ENCODE assay signal across 8 cellular contexts in the genomic region with DNA sequence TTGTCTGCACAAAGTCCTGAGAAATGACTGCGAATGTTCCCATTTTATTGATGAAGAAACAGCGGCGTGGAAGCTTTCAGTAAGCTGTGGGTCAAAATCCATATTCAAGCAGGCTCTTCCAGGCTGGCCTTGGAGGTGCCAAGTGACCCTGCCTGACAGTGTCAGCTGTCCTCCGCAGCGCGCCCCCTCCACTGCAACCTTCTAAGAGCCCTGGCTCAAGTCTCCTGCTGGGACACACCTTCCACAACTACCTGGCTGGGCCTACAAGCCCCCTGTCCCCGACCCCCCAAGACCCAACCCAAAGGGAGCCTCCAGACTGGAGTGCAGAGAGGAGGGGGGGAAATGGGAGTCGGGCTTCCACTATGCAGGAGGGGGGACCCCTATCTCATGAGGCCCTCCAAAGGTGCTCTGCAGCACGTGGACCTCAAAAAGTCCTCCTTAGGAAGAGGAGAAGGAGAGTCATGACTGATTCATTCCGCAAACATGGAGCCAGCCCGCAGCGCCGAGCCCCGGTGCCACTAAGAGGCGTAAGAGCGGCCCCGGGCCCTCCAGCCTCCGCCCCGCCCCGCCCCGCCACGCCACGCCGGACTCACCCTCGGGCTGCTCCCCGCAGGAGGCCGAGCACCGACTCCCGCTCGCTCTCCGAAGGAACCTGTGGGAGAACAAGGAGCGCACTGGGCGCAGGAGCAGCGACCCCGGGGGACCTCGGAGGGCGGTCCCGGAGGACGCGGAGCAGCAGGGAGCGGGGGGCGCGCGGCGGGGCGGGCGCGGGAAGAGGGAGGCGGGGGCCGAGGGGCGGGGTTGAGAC. TPM values are rescaled to one million over a fixed set of nuclear protein-coding genes. Genes with fewer than 3 reads are reported as not detected.
DNase-seq lines count a peak whose midpoint lies in the region; ATAC-seq and TF ChIP-seq lines count a peak whose summit lies in the region.

No MANE protein-coding gene starts in this region.

- H3K27me3 Mint-ChIP-seq in CD4-positive, alpha-beta memory T cell = peaks cover 11 to 22% of the 10 kb centered on the region in 2 donors
- peaks cover 48% of the 10 kb centered on the region for H3K27me3 Mint-ChIP-seq in activated CD4-positive, alpha-beta memory T cell treated with anti-CD3 and anti-CD28 coated beads, Interleukin-2, amount 10 ng/mL, durations not matched to agents 7 days and 5 days
- peaks cover 17% of the 10 kb centered on the region for H3K27me3 Mint-ChIP-seq in nephron (ENCODE audit: low read depth)

- ATAC-seq in GM18498 (IDR thresholded peaks at IDR 0.05; ENCODE audit: unreplicated experiment) = no peak
- ATAC-seq in GM21576 (IDR thresholded peaks at IDR 0.05; ENCODE audit: unreplicated experiment) = no peak

- H3K27ac ChIP-seq in CD4-positive, alpha-beta memory T cell (ENCODE audit: low read depth, low read length) = no peak overlapping the region

- peak overlapping the region in 1 of 2 donors; percentile 41 for H3K4me3 ChIP-seq in CD4-positive, alpha-beta memory T cell (ENCODE audit: low read length in 2 of 2)

- no peak for DNase-seq in CD4-positive, alpha-beta memory T cell
- DNase-seq in HuH-7 (ENCODE audit: low spot score) = peak; percentile 66
- no peak for DNase-seq in activated CD4-positive, alpha-beta memory T cell treated with anti-CD3 and anti-CD28 coated beads, Interleukin-2, amount 10 ng/mL, durations not matched to agents 7 days and 5 days
- peak; percentile 62 for DNase-seq in fibroblast of peridontal ligament (ENCODE audit: extremely low read depth)
- DNase-seq in NK-92 (lab: John Stamatoyannopoulos, UW; ENCODE audit: unreplicated experiment) = no peak

- TF ChIP-seq CTCF in nephron (IDR thresholded peaks at IDR 0.05; ENCODE audit: unreplicated experiment in 3 of 3) = no peak

- no peaks in the 10 kb centered on the region for H3K36me3 ChIP-seq in CD4-positive, alpha-beta memory T cell (ENCODE audit: insufficient read depth, low read length)

- H3K27me3 ChIP-seq in CD4-positive, alpha-beta memory T cell (ENCODE audit: insufficient read depth, low read length) = peaks cover 13% of the 10 kb centered on the region

- H3K9me3 Mint-ChIP-seq in CD4-positive, alpha-beta memory T cell = no peaks in the 10 kb centered on the region
- H3K9me3 Mint-ChIP-seq in activated CD4-positive, alpha-beta memory T cell treated with anti-CD3 and anti-CD28 coated beads, Interleukin-2, amount 10 ng/mL, durations not matched to agents 7 days and 5 days = no peaks in the 10 kb centered on the region
- H3K9me3 Mint-ChIP-seq in nephron = peaks cover 7% of the 10 kb centered on the region

- peak overlapping the region in 1 of 7 donors; percentile 51 for H3K27ac Mint-ChIP-seq in CD4-positive, alpha-beta memory T cell
- H3K27ac Mint-ChIP-seq in activated CD4-positive, alpha-beta memory T cell treated with anti-CD3 and anti-CD28 coated beads, Interleukin-2, amount 10 ng/mL, durations not matched to agents 7 days and 5 days = no peak overlapping the region
- H3K27ac Mint-ChIP-seq in nephron = peak overlapping the region in 2 of 3 experiments; percentile 62 to 72

- POLR2A ChIA-PET in CD4-positive, alpha-beta memory T cell (lab: Charles Lee; ENCODE audit: partially characterized antibody) = no interaction called here
- POLR2A ChIA-PET in activated CD4-positive, alpha-beta memory T cell treated with anti-CD3 and anti-CD28 coated beads, Interleukin-2, amount 10 ng/mL, durations not matched to agents 7 days and 5 days (lab: Charles Lee) = no interaction called here

- H3K9me3 ChIP-seq in CD4-positive, alpha-beta memory T cell (ENCODE audit: control insufficient read depth in 1 of 2, low read length in 2 of 2) = no peaks in the 10 kb centered on the region

- H3K36me3 Mint-ChIP-seq in CD4-positive, alpha-beta memory T cell = no peaks in the 10 kb centered on the region
- H3K36me3 Mint-ChIP-seq in activated CD4-positive, alpha-beta memory T cell treated with anti-CD3 and anti-CD28 coated beads, Interleukin-2, amount 10 ng/mL, durations not matched to agents 7 days and 5 days (ENCODE audit: low read depth) = no peaks in the 10 kb centered on the region
- H3K36me3 Mint-ChIP-seq in nephron (ENCODE audit: low read depth) = peaks cover 26% of the 10 kb centered on the region

- peaks cover 13% of the 10 kb centered on the region for H3K4me1 ChIP-seq in CD4-positive, alpha-beta memory T cell (ENCODE audit: insufficient read depth, low read length)

- CTCF ChIA-PET in CD4-positive, alpha-beta memory T cell (lab: Charles Lee; ENCODE audit: partially characterized antibody) = interaction anchor here (1.1 kb wide), 1 partner anchor 14 kb away, joined by 4 read pairs; the partner anchor contains the start of gene CD300LG
- CTCF ChIA-PET in activated CD4-positive, alpha-beta memory T cell treated with anti-CD3 and anti-CD28 coated beads, Interleukin-2, amount 10 ng/mL, durations not matched to agents 7 days and 5 days (lab: Charles Lee) = no interaction called here

- H3K4me3 Mint-ChIP-seq in CD4-positive, alpha-beta memory T cell = peak overlapping the region; percentile 69 to 83 (median 80)
- peak overlapping the region; percentile 28 for H3K4me3 Mint-ChIP-seq in activated CD4-positive, alpha-beta memory T cell treated with anti-CD3 and anti-CD28 coated beads, Interleukin-2, amount 10 ng/mL, durations not matched to agents 7 days and 5 days
- H3K4me3 Mint-ChIP-seq in nephron = peak overlapping the region; percentile 84 to 89 (median 89)

- intact Hi-C loops in CD4-positive, alpha-beta memory T cell (cut with micrococcal nuclease) = no loop called here

- peaks cover 5 to 27% (median 17%) of the 10 kb centered on the region in 4 donors for H3K4me1 Mint-ChIP-seq in CD4-positive, alpha-beta memory T cell
- peaks cover 11% of the 10 kb centered on the region for H3K4me1 Mint-ChIP-seq in activated CD4-positive, alpha-beta memory T cell treated with anti-CD3 and anti-CD28 coated beads, Interleukin-2, amount 10 ng/mL, durations not matched to agents 7 days and 5 days
- peaks cover 25% of the 10 kb centered on the region for H3K4me1 Mint-ChIP-seq in nephron

RNA-seq across cellular contexts. Expression of gene MPP3, which starts 0.6 kb away (rescaled TPM):
- under 1 TPM in 1 of 2 experiments, not detected in 1; 0.32 TPM for total RNA-seq in CD4-positive, alpha-beta memory T cell
- polyA plus RNA-seq in CD4-positive, alpha-beta memory T cell = under 1 TPM in 1 of 2 donors, not detected in 1; 0.30 TPM
- total RNA-seq in activated CD4-positive, alpha-beta memory T cell treated with anti-CD3 and anti-CD28 coated beads, Interleukin-2, amount 10 ng/mL, durations not matched to agents 7 days and 5 days = not detected

RNA-seq across cellular contexts. Expression of gene CD300LG, which starts 14.6 kb away (rescaled TPM):
- not detected for total RNA-seq in CD4-positive, alpha-beta memory T cell
- not detected for polyA plus RNA-seq in CD4-positive, alpha-beta memory T cell
- total RNA-seq in activated CD4-positive, alpha-beta memory T cell treated with anti-CD3 and anti-CD28 coated beads, Interleukin-2, amount 10 ng/mL, durations not matched to agents 7 days and 5 days = not detected

RNA-seq across cellular contexts. Expression of gene CFAP97D1, which starts 52.1 kb away (rescaled TPM):
- not detected for total RNA-seq in CD4-positive, alpha-beta memory T cell
- not detected for polyA plus RNA-seq in CD4-positive, alpha-beta memory T cell
- not detected for total RNA-seq in activated CD4-positive, alpha-beta memory T cell treated with anti-CD3 and anti-CD28 coated beads, Interleukin-2, amount 10 ng/mL, durations not matched to agents 7 days and 5 days

RNA-seq across cellular contexts. Expression of gene DUSP3, which starts 53.6 kb away (rescaled TPM):
- 10 to 100 TPM; 10.3 to 13.1 TPM for total RNA-seq in CD4-positive, alpha-beta memory T cell
- polyA plus RNA-seq in CD4-positive, alpha-beta memory T cell = 1 to 10 TPM; 5.8 to 7.9 TPM
- 1 to 10 TPM; 8.3 to 8.6 TPM for total RNA-seq in activated CD4-positive, alpha-beta memory T cell treated with anti-CD3 and anti-CD28 coated beads, Interleukin-2, amount 10 ng/mL, durations not matched to agents 7 days and 5 days

Comparison
In these comparisons a context has a peak if more than half of its experiments do, and no peak if none do; other contexts are left out.
1. DNase-seq: peak in HuH-7 (single experiment) and fibroblast of peridontal ligament (single experiment); none in CD4-positive, alpha-beta memory T cell (0 of 5), activated CD4-positive, alpha-beta memory T cell treated with anti-CD3 and anti-CD28 coated beads, Interleukin-2, amount 10 ng/mL, durations not matched to agents 7 days and 5 days (single experiment) and NK-92 (single experiment).
2. H3K4me3 Mint-ChIP-seq: peak in every context shown above with its lines; median percentile 89 in nephron; 80 in CD4-positive, alpha-beta memory T cell; 28 in activated CD4-positive, alpha-beta memory T cell treated with anti-CD3 and anti-CD28 coated beads, Interleukin-2, amount 10 ng/mL, durations not matched to agents 7 days and 5 days.